Comparison of ENCODE assay signal across 9 cellular contexts in the genomic region with DNA sequence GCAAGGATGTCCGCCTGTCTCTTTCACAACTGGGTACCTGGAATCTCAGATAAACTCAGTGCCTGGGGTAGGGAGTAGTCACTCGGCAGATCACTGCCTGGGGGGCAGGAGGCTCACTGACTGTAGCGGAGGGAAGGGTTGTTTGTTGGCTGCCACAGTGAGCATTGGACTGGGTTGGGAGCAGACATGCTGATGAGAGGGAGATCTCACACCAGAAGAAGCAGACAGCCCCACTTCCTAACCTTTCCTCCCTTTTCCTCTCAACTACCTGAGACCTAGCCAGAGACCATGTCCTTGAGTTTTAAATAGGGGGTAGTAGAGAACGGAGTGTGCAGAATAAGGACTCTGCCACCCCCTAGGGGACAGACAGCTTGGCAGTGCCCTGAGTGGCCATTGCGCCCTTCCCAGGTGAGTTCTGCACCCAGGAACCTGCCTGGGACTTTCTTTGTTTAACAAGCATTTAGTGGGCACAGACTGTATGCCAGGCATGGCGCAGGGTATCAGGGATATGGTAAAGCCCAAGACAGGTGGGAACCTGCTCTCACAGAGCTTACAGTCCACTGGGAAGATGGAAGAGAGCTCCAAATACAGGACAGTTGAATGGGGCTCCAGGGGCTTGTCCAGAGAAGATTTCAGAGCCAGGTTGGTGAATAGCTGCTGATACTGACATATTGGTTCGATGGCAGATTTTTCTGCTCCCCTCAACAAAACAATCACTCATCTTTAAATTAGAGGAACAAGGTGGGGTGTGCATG.
DNase-seq lines count a peak whose midpoint lies in the region; ATAC-seq and TF ChIP-seq lines count a peak whose summit lies in the region.
"Had no signal": no experiment of that assay in that cellular context is flagged by ENCODE, and none has a peak within 500 bp of the region (broad histone marks: within the 10 kb centered on the region; RNA-seq: fewer than 3 reads in every experiment).

No MANE protein-coding gene starts in this region.

- no peaks in the 10 kb centered on the region for H3K27me3 Mint-ChIP-seq in activated naive CD8-positive, alpha-beta T cell treated with anti-CD3 and anti-CD28 coated beads, Interleukin-2, amount 50 U/mL, for 24 hours

- peak; percentile 33 for DNase-seq in COLO668 (lab: John Stamatoyannopoulos, UW; ENCODE audit: unreplicated experiment)
- DNase-seq in activated naive CD8-positive, alpha-beta T cell treated with anti-CD3 and anti-CD28 coated beads, Interleukin-2, amount 50 U/mL, for 24 hours = no peak
- DNase-seq in iPS DF 19.7 (ENCODE audit: low read depth, low spot score) = peak; percentile 20
- no peak for DNase-seq in stimulated activated effector memory CD8-positive, alpha-beta T cell treated with anti-CD3 and anti-CD28 coated beads, Interleukin-12 subunit alpha, Interleukin-12 subunit beta, amount 100 ng/mL, for 72 hours (ENCODE audit: low spot score in 2 of 2)
- DNase-seq in GM10266 (ENCODE audit: extremely low spot score) = no peak

- H3K27ac Mint-ChIP-seq in activated naive CD8-positive, alpha-beta T cell treated with anti-CD3 and anti-CD28 coated beads, Interleukin-2, amount 50 U/mL, for 24 hours = no peak overlapping the region
- peak overlapping the region; percentile 76 for H3K27ac Mint-ChIP-seq in stimulated activated effector memory CD8-positive, alpha-beta T cell treated with anti-CD3 and anti-CD28 coated beads, Interleukin-12 subunit alpha, Interleukin-12 subunit beta, amount 100 ng/mL, for 72 hours

- TF ChIP-seq CTCF in LNCAP (IDR thresholded peaks at IDR 0.05) (peak; percentile 85; the same call in 1 of the 2 replicates), GM10266 (IDR thresholded peaks at IDR 0.05; ENCODE audit: control insufficient read depth, insufficient read depth, low read depth, missing control alignments) (no peak)

- no peaks in the 10 kb centered on the region for H3K9me3 Mint-ChIP-seq in activated naive CD8-positive, alpha-beta T cell treated with anti-CD3 and anti-CD28 coated beads, Interleukin-2, amount 50 U/mL, for 24 hours
- H3K9me3 Mint-ChIP-seq in stimulated activated effector memory CD8-positive, alpha-beta T cell treated with anti-CD3 and anti-CD28 coated beads, Interleukin-12 subunit alpha, Interleukin-12 subunit beta, amount 100 ng/mL, for 72 hours = no peaks in the 10 kb centered on the region
- H3K9me3 Mint-ChIP-seq: IgD-negative memory B cell had no signal

- H3K4me3 Mint-ChIP-seq in activated naive CD8-positive, alpha-beta T cell treated with anti-CD3 and anti-CD28 coated beads, Interleukin-2, amount 50 U/mL, for 24 hours = no peak overlapping the region
- H3K4me3 Mint-ChIP-seq in stimulated activated effector memory CD8-positive, alpha-beta T cell treated with anti-CD3 and anti-CD28 coated beads, Interleukin-12 subunit alpha, Interleukin-12 subunit beta, amount 100 ng/mL, for 72 hours = no peak overlapping the region

- no peaks in the 10 kb centered on the region for H3K36me3 Mint-ChIP-seq in activated naive CD8-positive, alpha-beta T cell treated with anti-CD3 and anti-CD28 coated beads, Interleukin-2, amount 50 U/mL, for 24 hours (ENCODE audit: low read depth)
- H3K36me3 Mint-ChIP-seq in stimulated activated effector memory CD8-positive, alpha-beta T cell treated with anti-CD3 and anti-CD28 coated beads, Interleukin-12 subunit alpha, Interleukin-12 subunit beta, amount 100 ng/mL, for 72 hours = peaks cover 19% of the 10 kb centered on the region
- H3K36me3 Mint-ChIP-seq: IgD-negative memory B cell had no signal

- peaks cover 61% of the 10 kb centered on the region for H3K4me1 Mint-ChIP-seq in activated naive CD8-positive, alpha-beta T cell treated with anti-CD3 and anti-CD28 coated beads, Interleukin-2, amount 50 U/mL, for 24 hours
- H3K4me1 Mint-ChIP-seq in stimulated activated effector memory CD8-positive, alpha-beta T cell treated with anti-CD3 and anti-CD28 coated beads, Interleukin-12 subunit alpha, Interleukin-12 subunit beta, amount 100 ng/mL, for 72 hours = peaks cover 88% of the 10 kb centered on the region

- peak; percentile 51 for ATAC-seq in activated naive CD8-positive, alpha-beta T cell treated with anti-CD3 and anti-CD28 coated beads, Interleukin-2, amount 50 U/mL, for 24 hours
- ATAC-seq in stimulated activated effector memory CD8-positive, alpha-beta T cell treated with anti-CD3 and anti-CD28 coated beads, Interleukin-12 subunit alpha, Interleukin-12 subunit beta, amount 100 ng/mL, for 72 hours = no peak
- ATAC-seq in HG03095 (IDR thresholded peaks at IDR 0.05; ENCODE audit: unreplicated experiment) (no peak), HG03025 (IDR thresholded peaks at IDR 0.05; ENCODE audit: low FRiP score, unreplicated experiment) (no peak)

Comparison
In these comparisons a context has a peak if more than half of its experiments do, and no peak if none do; other contexts are left out.
1. DNase-seq: peak in COLO668 (single experiment) and iPS DF 19.7 (single experiment); none in activated naive CD8-positive, alpha-beta T cell treated with anti-CD3 and anti-CD28 coated beads, Interleukin-2, amount 50 U/mL, for 24 hours (single experiment), stimulated activated effector memory CD8-positive, alpha-beta T cell treated with anti-CD3 and anti-CD28 coated beads, Interleukin-12 subunit alpha, Interleukin-12 subunit beta, amount 100 ng/mL, for 72 hours (0 of 2) and GM10266 (single experiment).